2 cellular contexts compared by ENCODE assay signal in the genomic region with DNA sequence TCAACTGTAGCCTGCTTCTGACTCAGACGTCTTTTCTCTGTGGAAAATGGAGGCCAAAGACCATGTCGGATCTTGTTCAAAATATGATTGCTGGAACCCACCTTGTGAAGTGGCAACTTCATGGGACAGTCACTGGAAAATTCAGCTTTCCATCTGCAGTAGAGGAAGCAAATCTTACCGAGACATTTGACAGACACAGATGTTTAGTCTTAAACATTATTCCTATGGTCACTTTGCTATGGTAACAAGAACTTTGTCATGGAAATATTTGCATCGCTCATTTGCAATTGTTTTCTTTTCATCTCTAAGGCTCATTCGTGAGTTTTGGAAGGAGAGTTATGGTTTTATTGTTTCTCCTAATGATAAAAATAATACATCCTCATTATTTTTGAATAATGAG.
TF ChIP-seq lines count a peak whose summit lies in the region.

No MANE protein-coding gene starts in this region.

TF ChIP-seq in SK-N-SH, 30 proteins besides CTCF, POLR2A, EP300 and RAD21:
- TF ChIP-seq POLR2AphosphoS5 (IDR thresholded peaks at IDR 0.05; ENCODE audit: low read depth, low read length) = no peak
- no peak for TF ChIP-seq IRF3 (IDR thresholded peaks at IDR 0.05; ENCODE audit: low read depth, low read length)
- no peak for TF ChIP-seq ZBTB33 (IDR thresholded peaks at IDR 0.05; ENCODE audit: borderline replicate concordance, low read depth)
- TF ChIP-seq FOSL2 (IDR thresholded peaks at IDR 0.05; ENCODE audit: borderline replicate concordance, low read depth) = no peak
- TF ChIP-seq RFX5 (IDR thresholded peaks at IDR 0.05; ENCODE audit: low read length) = no peak
- no peak for TF ChIP-seq ELF1 (IDR thresholded peaks at IDR 0.05)
- TF ChIP-seq CHD2 (IDR thresholded peaks at IDR 0.05; ENCODE audit: low read length, partially characterized antibody) = no peak
- TF ChIP-seq FOXJ3 (CRISPR knock-in tag; IDR thresholded peaks at IDR 0.05) = no peak
- no peak for TF ChIP-seq JUND (IDR thresholded peaks at IDR 0.05)

TF ChIP-seq in H1, 55 proteins besides CTCF, POLR2A, EP300 and RAD21:
- no peak for TF ChIP-seq SP1 (IDR thresholded peaks at IDR 0.05; ENCODE audit: low read depth, low read length)
- no peak for TF ChIP-seq SIX5 (IDR thresholded peaks at IDR 0.05; ENCODE audit: low read depth, low read length)
- no peak for TF ChIP-seq PHF8 (conservative IDR thresholded peaks at IDR 0.05; ENCODE audit: low read depth, low read length)
- TF ChIP-seq SP2 (IDR thresholded peaks at IDR 0.05; ENCODE audit: low read length) = no peak
- TF ChIP-seq YY1 (IDR thresholded peaks at IDR 0.05; ENCODE audit: low read depth, low read length) = no peak
- no peak for TF ChIP-seq TCF12 (IDR thresholded peaks at IDR 0.05; ENCODE audit: low read depth, low read length)
